In the genomic region with DNA sequence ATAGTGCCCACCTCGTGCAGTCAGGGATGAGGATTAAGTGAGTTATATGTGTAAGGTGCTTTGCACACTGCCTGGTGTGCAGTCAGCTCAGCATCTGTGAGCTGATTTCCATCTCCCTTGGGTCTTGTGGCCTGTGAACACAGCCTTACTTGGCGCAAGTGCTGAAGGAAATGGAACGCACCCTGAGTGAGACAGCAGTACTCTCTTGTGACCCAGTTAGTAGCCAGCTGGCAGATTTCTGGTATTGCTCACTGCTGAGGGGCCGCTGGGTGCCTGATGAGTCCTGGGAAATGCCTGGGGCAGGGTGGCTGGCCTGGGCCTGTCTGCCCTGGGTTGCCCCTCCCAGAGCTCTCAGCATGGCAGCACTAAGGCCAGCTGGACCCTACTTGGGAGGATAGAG, we compare ENCODE assay signal across 10 cellular contexts.
DNase-seq lines count a peak whose midpoint lies in the region; ATAC-seq and TF ChIP-seq lines count a peak whose summit lies in the region.
"Had no signal": no experiment of that assay in that cellular context is flagged by ENCODE, and none has a peak within 500 bp of the region (broad histone marks: within the 10 kb centered on the region; RNA-seq: fewer than 3 reads in every experiment).

No MANE protein-coding gene starts in this region.

- TF ChIP-seq CTCF in WTC11 (IDR thresholded peaks at IDR 0.05) (no peak), colonic mucosa (IDR thresholded peaks at IDR 0.05) (no peak)

- in situ Hi-C loops in ACHN (cut with HindIII; ENCODE audit: low pct_ligation_motif_present, low pct_unique_long_range_greater_than_20kb, low sequenced_read_pairs) = no loop called here

- DNase-seq in WTC11 (ENCODE audit: low spot score) (no peak), mucosa of gallbladder (ENCODE audit: low spot score) (peak; percentile 32), colonic mucosa (no peak), T-helper 1 cell (no peak), ACHN (no peak), NCI-H446 (lab: John Stamatoyannopoulos, UW) (no peak)
- DNase-seq: activated CD4-positive, alpha-beta memory T cell treated with anti-CD3 and anti-CD28 coated beads, Interleukin-2, amount 10 ng/mL, durations not matched to agents 7 days and 5 days had no signal

- peaks cover 19% of the 10 kb centered on the region for H3K4me1 Mint-ChIP-seq in WTC11
- H3K4me1 Mint-ChIP-seq: activated CD4-positive, alpha-beta memory T cell treated with anti-CD3 and anti-CD28 coated beads, Interleukin-2, amount 10 ng/mL, durations not matched to agents 7 days and 5 days had no signal

- no peaks in the 10 kb centered on the region; the same call in 1 of the 2 replicates for H3K27me3 Mint-ChIP-seq in WTC11 (ENCODE audit: low read depth)
- H3K27me3 Mint-ChIP-seq: activated CD4-positive, alpha-beta memory T cell treated with anti-CD3 and anti-CD28 coated beads, Interleukin-2, amount 10 ng/mL, durations not matched to agents 7 days and 5 days; stimulated activated naive CD8-positive, alpha-beta T cell treated with anti-CD3 and anti-CD28 coated beads, Interleukin-15, Interleukin-2, amounts not matched to agents 100 ng/mL and 50 ng/mL, for 24 hours had no signal

- H3K27ac ChIP-seq in colonic mucosa = no peak overlapping the region

- CTCF ChIA-PET in WTC11 (lab: Charles Lee) = interaction anchor here (0.6 kb wide), 1 partner anchor 19 kb away, joined by 4 read pairs; no protein-coding TSS in a partner anchor

- no peak overlapping the region for H3K9ac ChIP-seq in colonic mucosa (ENCODE audit: low read depth in 2 of 2, low read length in 2 of 2)

- intact Hi-C loops in colonic mucosa (cut with DNase I) = no loop called here

- 0 out of 2 replicates have a peak overlapping the region, but pooled peaks have one; percentile 17 for H3K27ac Mint-ChIP-seq in WTC11
- H3K27ac Mint-ChIP-seq: activated CD4-positive, alpha-beta memory T cell treated with anti-CD3 and anti-CD28 coated beads, Interleukin-2, amount 10 ng/mL, durations not matched to agents 7 days and 5 days; stimulated activated naive CD8-positive, alpha-beta T cell treated with anti-CD3 and anti-CD28 coated beads, Interleukin-15, Interleukin-2, amounts not matched to agents 100 ng/mL and 50 ng/mL, for 24 hours had no signal

- H3K4me3 ChIP-seq in colonic mucosa = no peak overlapping the region

- no peak overlapping the region for H3K4me3 Mint-ChIP-seq in WTC11
- H3K4me3 Mint-ChIP-seq: activated CD4-positive, alpha-beta memory T cell treated with anti-CD3 and anti-CD28 coated beads, Interleukin-2, amount 10 ng/mL, durations not matched to agents 7 days and 5 days; stimulated activated naive CD8-positive, alpha-beta T cell treated with anti-CD3 and anti-CD28 coated beads, Interleukin-15, Interleukin-2, amounts not matched to agents 100 ng/mL and 50 ng/mL, for 24 hours had no signal

- no peaks in the 10 kb centered on the region for H3K4me1 ChIP-seq in colonic mucosa

- peak; percentile 64 for ATAC-seq in GM18498 (IDR thresholded peaks at IDR 0.05; ENCODE audit: unreplicated experiment)
- peak; percentile 75 for ATAC-seq in HG02798 (IDR thresholded peaks at IDR 0.05; ENCODE audit: poor library complexity, unreplicated experiment)
- no peak for ATAC-seq in WTC11

- no peaks in the 10 kb centered on the region for H3K9me3 Mint-ChIP-seq in WTC11
- H3K9me3 Mint-ChIP-seq: activated CD4-positive, alpha-beta memory T cell treated with anti-CD3 and anti-CD28 coated beads, Interleukin-2, amount 10 ng/mL, durations not matched to agents 7 days and 5 days; stimulated activated naive CD8-positive, alpha-beta T cell treated with anti-CD3 and anti-CD28 coated beads, Interleukin-15, Interleukin-2, amounts not matched to agents 100 ng/mL and 50 ng/mL, for 24 hours had no signal

- H3K36me3 Mint-ChIP-seq in WTC11 = no peaks in the 10 kb centered on the region

- POLR2A ChIA-PET in WTC11 (lab: Charles Lee) = no interaction called here

- no peaks in the 10 kb centered on the region for H3K36me3 ChIP-seq in colonic mucosa

- H3K27me3 ChIP-seq in colonic mucosa = no peaks in the 10 kb centered on the region

- H3K9me3 ChIP-seq in colonic mucosa = no peaks in the 10 kb centered on the region

TF ChIP-seq in WTC11, 78 proteins besides CTCF, POLR2A, EP300 and RAD21:
- TF ChIP-seq GTF2I (CRISPR knock-in tag; conservative IDR thresholded peaks at IDR 0.05) = no peak
- no peak for TF ChIP-seq ATF1 (CRISPR knock-in tag; IDR thresholded peaks at IDR 0.05)
- TF ChIP-seq ZBTB43 (CRISPR knock-in tag; IDR thresholded peaks at IDR 0.05) = no peak
- no peak for TF ChIP-seq E2F4 (CRISPR knock-in tag; IDR thresholded peaks at IDR 0.05; ENCODE audit: borderline replicate concordance, low read depth)
- no peak for TF ChIP-seq ELF4 (CRISPR knock-in tag; IDR thresholded peaks at IDR 0.05; ENCODE audit: low read depth)
- no peak for TF ChIP-seq USF2 (CRISPR knock-in tag; IDR thresholded peaks at IDR 0.05)
